In genomic region chr17:29242790-29243189, GRCh38 we compare ENCODE assay signal across 36 cellular contexts. TPM values are rescaled to one million over a fixed set of nuclear protein-coding genes. Genes with fewer than 3 reads are reported as not detected.
"Had no signal": no experiment of that assay in that cellular context is flagged by ENCODE, and none has a peak within 500 bp of the region (broad histone marks: within the 10 kb centered on the region; RNA-seq: fewer than 3 reads in every experiment).

No MANE protein-coding gene starts in this region.

- ATAC-seq: heart right ventricle; left colon; left ventricle myocardium superior; lower lobe of right lung; mucosa of descending colon; natural killer cell treated with Interleukin-12 subunit alpha and Interleukin-12 subunit beta and Interleukin-15 and Interleukin-18, amount 100 ng/mL, for 72 hours; sciatic nerve; stimulated activated naive CD8-positive, alpha-beta T cell treated with anti-CD3 and anti-CD28 coated beads, Interleukin-15, amount 100 ng/mL, for 72 hours; upper lobe of right lung had no signal

- H3K27ac Mint-ChIP-seq: memory B cell; mesothelial cell of epicardium; natural killer cell treated with Interleukin-12 subunit alpha and Interleukin-12 subunit beta and Interleukin-15 and Interleukin-18, amount 100 ng/mL, for 72 hours; progenitor cell of endocrine pancreas; stimulated activated naive CD8-positive, alpha-beta T cell treated with anti-CD3 and anti-CD28 coated beads, Interleukin-15, amount 100 ng/mL, for 72 hours had no signal

- H3K4me3 Mint-ChIP-seq: memory B cell; mesothelial cell of epicardium; naive B cell; natural killer cell treated with Interleukin-12 subunit alpha and Interleukin-12 subunit beta and Interleukin-15 and Interleukin-18, amount 100 ng/mL, for 72 hours; neural crest cell; stimulated activated naive CD8-positive, alpha-beta T cell treated with anti-CD3 and anti-CD28 coated beads, Interleukin-15, amount 100 ng/mL, for 72 hours had no signal

- H3K79me2 ChIP-seq: parathyroid adenoma had no signal

- H3K9me3 ChIP-seq: esophagus squamous epithelium, heart right ventricle, lower lobe of right lung, mucosa of descending colon, suprapubic skin, transverse colon, upper lobe of right lung, uterus had no signal

- H3K36me3 ChIP-seq: esophagus squamous epithelium, heart right ventricle, lower lobe of right lung, suprapubic skin, transverse colon, upper lobe of right lung, uterus had no signal

- H3K4me2 ChIP-seq: smooth muscle cell had no signal

- H3K36me3 Mint-ChIP-seq: memory B cell; mesothelial cell of epicardium; naive B cell; natural killer cell treated with Interleukin-12 subunit alpha and Interleukin-12 subunit beta and Interleukin-15 and Interleukin-18, amount 100 ng/mL, for 72 hours had no signal

- H3K4me1 Mint-ChIP-seq: mesothelial cell of epicardium; stimulated activated naive CD8-positive, alpha-beta T cell treated with anti-CD3 and anti-CD28 coated beads, Interleukin-15, amount 100 ng/mL, for 72 hours had no signal

- H3K9ac ChIP-seq: parathyroid adenoma had no signal

- H3K4me3 ChIP-seq: coronary artery, esophagus squamous epithelium, heart right ventricle, lower lobe of right lung, mucosa of descending colon, smooth muscle cell, suprapubic skin, transverse colon, upper lobe of right lung, uterus had no signal

- H2AFZ ChIP-seq: parathyroid adenoma had no signal

- H3K9me3 Mint-ChIP-seq: memory B cell; mesothelial cell of epicardium; naive B cell; natural killer cell treated with Interleukin-12 subunit alpha and Interleukin-12 subunit beta and Interleukin-15 and Interleukin-18, amount 100 ng/mL, for 72 hours; neural crest cell; stimulated activated naive CD8-positive, alpha-beta T cell treated with anti-CD3 and anti-CD28 coated beads, Interleukin-15, amount 100 ng/mL, for 72 hours had no signal

- DNase-seq: dermis blood vessel endothelial cell; effector memory CD4-positive, alpha-beta T cell; esophagus squamous epithelium; foreskin melanocyte; glutamatergic neuron; heart right ventricle; hippocampal formation; kidney glomerular epithelial cell; left colon; left ventricle myocardium superior; lower lobe of right lung; mucosa of descending colon; naive B cell; stimulated activated CD4-positive, alpha-beta T cell treated with anti-CD3 and anti-CD28 coated beads, Interleukin-12 subunit alpha, Interleukin-12 subunit beta, amount 100 ng/mL, for 4 hours; stimulated activated CD4-positive, alpha-beta T cell treated with anti-CD3 and anti-CD28 coated beads, Interleukin-1b, Interleukin-23, amount 100 ng/mL, for 48 hours; stimulated activated CD4-positive, alpha-beta T cell treated with anti-CD3 and anti-CD28 coated beads, Interleukin-4, amount 100 ng/mL, for 1 hour; stimulated activated CD8-positive, alpha-beta memory T cell treated with anti-CD3 and anti-CD28 coated beads, Interleukin-4, amount 100 ng/mL, for 48 hours; stimulated activated naive CD4-positive, alpha-beta T cell; stimulated activated naive CD8-positive, alpha-beta T cell treated with anti-CD3 and anti-CD28 coated beads, Interleukin-15, amount 100 ng/mL, for 72 hours; transverse colon; upper lobe of right lung; uterus had no signal

- H3K4me1 ChIP-seq: parathyroid adenoma, uterus had no signal

- H3K27ac ChIP-seq: coronary artery, esophagus squamous epithelium, heart right ventricle, lower lobe of right lung, parathyroid adenoma, suprapubic skin, transverse colon, upper lobe of right lung, uterus had no signal

- H3K27me3 Mint-ChIP-seq: memory B cell; naive B cell; natural killer cell treated with Interleukin-12 subunit alpha and Interleukin-12 subunit beta and Interleukin-15 and Interleukin-18, amount 100 ng/mL, for 72 hours; progenitor cell of endocrine pancreas; stimulated activated naive CD8-positive, alpha-beta T cell treated with anti-CD3 and anti-CD28 coated beads, Interleukin-15, amount 100 ng/mL, for 72 hours had no signal

- FAIRE-seq: endothelial cell of umbilical vein, islet of Langerhans had no signal

- H3K27me3 ChIP-seq: esophagus squamous epithelium, heart right ventricle, suprapubic skin, transverse colon, upper lobe of right lung, uterus had no signal

RNA-seq across cellular contexts. Expression of gene CRYBA1, which starts 3.9 kb away (rescaled TPM):
- total RNA-seq: dermis blood vessel endothelial cell; endothelial cell of umbilical vein; epithelial cell of proximal tubule; esophagus squamous epithelium; heart right ventricle; left colon; left ventricle myocardium superior; lower lobe of right lung; mesothelial cell of epicardium; mucosa of descending colon; natural killer cell treated with Interleukin-12 subunit alpha and Interleukin-12 subunit beta and Interleukin-15 and Interleukin-18, amount 100 ng/mL, for 72 hours; osteoblast; progenitor cell of endocrine pancreas; sciatic nerve; smooth muscle cell; suprapubic skin; transverse colon; upper lobe of right lung; uterus had no signal
- polyA plus RNA-seq: endothelial cell of umbilical vein, heart right ventricle, smooth muscle cell had no signal
